21 cellular contexts compared by ENCODE assay signal in genomic region chr1:5742801-5743200, GRCh38.
DNase-seq lines count a peak whose midpoint lies in the region; ATAC-seq, FAIRE-seq and TF ChIP-seq lines count a peak whose summit lies in the region.
"Had no signal": no experiment of that assay in that cellular context is flagged by ENCODE, and none has a peak within 500 bp of the region (broad histone marks: within the 10 kb centered on the region; RNA-seq: fewer than 3 reads in every experiment).

No MANE protein-coding gene starts in this region.

- peak overlapping the region; percentile 11 for H3K27ac Mint-ChIP-seq in Caco-2 (ENCODE audit: unreplicated experiment)
- H3K27ac Mint-ChIP-seq in stimulated activated memory B cell treated with anti-CD40 and anti-IgM and Interleukin-4, amounts not matched to agents 10 μg/mL and 1 μg/mL and 100 μg/mL, for 72 hours, result no peak overlapping the region

- peaks cover 8% of the 10 kb centered on the region for H3K4me1 Mint-ChIP-seq in Caco-2 (ENCODE audit: low read depth, unreplicated experiment)
- H3K4me1 Mint-ChIP-seq in stimulated activated memory B cell treated with anti-CD40 and anti-IgM and Interleukin-4, amounts not matched to agents 10 μg/mL and 1 μg/mL and 100 μg/mL, for 72 hours, result no peaks in the 10 kb centered on the region

- CTCF ChIA-PET in Caco-2 (lab: Charles Lee) (no interaction called here), K562 (lab: Yijun Ruan, JAX; ENCODE audit: low intra/inter-chr PET ratio) (no interaction called here)

- H3K4me3 ChIP-seq in Caco-2 (ENCODE audit: low read depth, low read length) (no peak overlapping the region), K562 (no peak overlapping the region), lower lobe of right lung (no peak overlapping the region)

- in situ Hi-C loops in K562 (cut with MboI), result no loop called here

- DNase-seq in Caco-2 (peak in 1 of 2 experiments; percentile 9), K562 (ENCODE audit: extremely low read depth in 1 of 4, low spot score in 3 of 4) (no peak), lower lobe of right lung (peak; percentile 38), OCI-M1 (lab: John Stamatoyannopoulos, UW) (no peak), NCI-H2196 (lab: John Stamatoyannopoulos, UW; ENCODE audit: unreplicated experiment) (no peak), DMS79 (lab: John Stamatoyannopoulos, UW) (no peak)
- DNase-seq: BE2C, GDM1, GOT3, KBM-7, MV-4-11, NCI-H1417 treated with DMSO at 0.1 percent for 48 hours, NCI-H2029, NCI-H2171, NCI-H446 treated with DMSO at 0.1 percent for 48 hours, NCI-H774, PC-3 had no signal

- under 1% methylated on average over 14 of the region's 14 CpGs for WGBS in K562 (ENCODE audit: insufficient coverage, low coverage, missing lambda C conversion rate)

- H3K36me3 ChIP-seq in Caco-2 (ENCODE audit: control insufficient read depth, insufficient read depth, low read length) (no peaks in the 10 kb centered on the region), K562 (ENCODE audit: control insufficient read depth, insufficient read depth, low read length) (no peaks in the 10 kb centered on the region), lower lobe of right lung (no peaks in the 10 kb centered on the region)
- H3K36me3 ChIP-seq: BE2C had no signal

- H2AFZ ChIP-seq in K562 (ENCODE audit: low read depth, low read length), result no peak overlapping the region

- no peak overlapping the region for H3K9ac ChIP-seq in K562 (ENCODE audit: insufficient read depth in 1 of 2, low read depth in 2 of 2, low read length in 2 of 2)

- H3K9me1 ChIP-seq in K562 (ENCODE audit: control insufficient read depth, insufficient read depth, low read length), result no peaks in the 10 kb centered on the region

- no peak for TF ChIP-seq EP300 in K562 (IDR thresholded peaks at IDR 0.05; ENCODE audit: low read length)

- H3K27me3 ChIP-seq in Caco-2 (replicated peaks; ENCODE audit: control insufficient read depth, insufficient read depth, low read length), result no peaks in the 10 kb centered on the region
- peaks cover 0 to 25% of the 10 kb centered on the region in 2 experiments; a peak in 2 of 5 replicates for H3K27me3 ChIP-seq in K562 (ENCODE audit: control insufficient read depth in 2 of 2, insufficient read depth in 2 of 2, low read length in 2 of 2)
- peaks cover 30% of the 10 kb centered on the region for H3K27me3 ChIP-seq in lower lobe of right lung (ENCODE audit: low read depth)
- H3K27me3 ChIP-seq: BE2C had no signal

- POLR2A ChIA-PET in Caco-2 (lab: Charles Lee), result no interaction called here
- POLR2A ChIA-PET in K562 (lab: Yijun Ruan, JAX), result interaction anchor here (0.7 kb wide), 1 partner anchor 27 kb away, joined by 3 read pairs; no protein-coding TSS in a partner anchor

- H3K4me2 ChIP-seq in K562 (ENCODE audit: insufficient read depth, low read length), result no peak overlapping the region

- H3K4me1 ChIP-seq in Caco-2 (peaks cover 19% of the 10 kb centered on the region), K562 (replicated peaks in 1 of 2; ENCODE audit: control insufficient read depth in 2 of 2, insufficient read depth in 2 of 2, low read length in 2 of 2) (peaks cover 0 to 17% of the 10 kb centered on the region in 2 experiments; a peak in 1 of 5 replicates), lower lobe of right lung (no peaks in the 10 kb centered on the region)
- H3K4me1 ChIP-seq: BE2C had no signal

- no peaks in the 10 kb centered on the region for H3K27me3 Mint-ChIP-seq in Caco-2 (ENCODE audit: insufficient read depth, unreplicated experiment)
- H3K27me3 Mint-ChIP-seq in stimulated activated memory B cell treated with anti-CD40 and anti-IgM and Interleukin-4, amounts not matched to agents 10 μg/mL and 1 μg/mL and 100 μg/mL, for 72 hours, result peaks cover 33% of the 10 kb centered on the region

- FAIRE-seq in K562 (lab: Jason Lieb, UNC), result no peak
- FAIRE-seq: GM12891, GM18507 had no signal

- H3K9me3 ChIP-seq in Caco-2 (no peaks in the 10 kb centered on the region), K562 (replicated peaks; ENCODE audit: control insufficient read depth, insufficient read depth, low read depth, low read length) (no peaks in the 10 kb centered on the region), lower lobe of right lung (no peaks in the 10 kb centered on the region)
- H3K9me3 ChIP-seq: BE2C had no signal

- TF ChIP-seq CTCF in Caco-2 (IDR thresholded peaks at IDR 0.05; ENCODE audit: insufficient read depth in 1 of 2, low read depth in 1 of 2, low read length in 1 of 2, severe bottlenecking in 1 of 2, unreplicated experiment in 1 of 2) (no peak), K562 (IDR thresholded peaks at IDR 0.05 in 2 of 3, conservative IDR thresholded peaks at IDR 0.05 in 1 of 3; ENCODE audit: insufficient read depth in 2 of 3, low read depth in 1 of 3, low read length in 3 of 3) (no peak), lower lobe of right lung (IDR thresholded peaks at IDR 0.05) (no peak)

- H3K36me3 Mint-ChIP-seq in Caco-2 (ENCODE audit: insufficient read depth, unreplicated experiment), result no peaks in the 10 kb centered on the region
- no peaks in the 10 kb centered on the region for H3K36me3 Mint-ChIP-seq in stimulated activated memory B cell treated with anti-CD40 and anti-IgM and Interleukin-4, amounts not matched to agents 10 μg/mL and 1 μg/mL and 100 μg/mL, for 72 hours
- H3K36me3 Mint-ChIP-seq: CD8-positive, alpha-beta memory T cell had no signal

- no peak overlapping the region for H3K4me3 Mint-ChIP-seq in Caco-2 (ENCODE audit: unreplicated experiment)
- H3K4me3 Mint-ChIP-seq in stimulated activated memory B cell treated with anti-CD40 and anti-IgM and Interleukin-4, amounts not matched to agents 10 μg/mL and 1 μg/mL and 100 μg/mL, for 72 hours, result no peak overlapping the region
- H3K4me3 Mint-ChIP-seq: CD8-positive, alpha-beta memory T cell had no signal

- H3K27ac ChIP-seq in K562 (ENCODE audit: extremely low read depth, low read depth, low read length) (no peak overlapping the region), lower lobe of right lung (no peak overlapping the region)

- no peaks in the 10 kb centered on the region for H3K79me2 ChIP-seq in K562 (ENCODE audit: control insufficient read depth, insufficient read depth, low read length)

- no peak for ATAC-seq in K562
- ATAC-seq in lower lobe of right lung, result no peak
- peak; percentile 5 for ATAC-seq in stimulated activated memory B cell treated with anti-CD40 and anti-IgM and Interleukin-4, amounts not matched to agents 10 μg/mL and 1 μg/mL and 100 μg/mL, for 72 hours
- ATAC-seq: PC-3 had no signal

- peaks cover 9% of the 10 kb centered on the region for H4K20me1 ChIP-seq in K562 (replicated peaks; ENCODE audit: control insufficient read depth, insufficient read depth, low read length)

- no peak for TF ChIP-seq POLR2A in K562 (conservative IDR thresholded peaks at IDR 0.05)

- TF ChIP-seq RAD21 in K562 (CRISPR knock-in tag; conservative IDR thresholded peaks at IDR 0.05 in 1 of 2, IDR thresholded peaks at IDR 0.05 in 1 of 2), result no peak

- intact Hi-C loops in Caco-2 (cut with micrococcal nuclease; ENCODE audit: unreplicated experiment) (no loop called here), K562 (cut with micrococcal nuclease) (loop anchor here (10.0 kb wide), 1 partner anchor 1828 kb away; no protein-coding TSS in a partner anchor), lower lobe of right lung (cut with DNase I) (no loop called here)

- BruUV-seq in Caco-2 (replicated peaks; lab: Mats Ljungman, UMichigan), result no TSS peak
- BruUV-seq in K562 (replicated peaks; lab: Mats Ljungman, UMichigan), result no TSS peak

- no peaks in the 10 kb centered on the region for H3K9me3 Mint-ChIP-seq in Caco-2 (ENCODE audit: unreplicated experiment)
- H3K9me3 Mint-ChIP-seq in stimulated activated memory B cell treated with anti-CD40 and anti-IgM and Interleukin-4, amounts not matched to agents 10 μg/mL and 1 μg/mL and 100 μg/mL, for 72 hours, result no peaks in the 10 kb centered on the region
- H3K9me3 Mint-ChIP-seq: CD8-positive, alpha-beta memory T cell had no signal

TF ChIP-seq in K562, 482 proteins besides CTCF, POLR2A, EP300 and RAD21:
- TF ChIP-seq ATF1 (CRISPR knock-in tag; IDR thresholded peaks at IDR 0.05) (no peak), ATF1 (tag; IDR thresholded peaks at IDR 0.05) (0 out of 2 replicates have a peak, but pooled peaks have one; percentile 25), CREM (IDR thresholded peaks at IDR 0.05; ENCODE audit: low read depth) (peak; percentile 6; the same call in 1 of the 2 replicates), BHLHE40 (IDR thresholded peaks at IDR 0.05; ENCODE audit: low read length) (no peak), ZNF324 (CRISPR knock-in tag; IDR thresholded peaks at IDR 0.05) (no peak)
